17 cellular contexts compared by ENCODE assay signal in genomic region chr15:60574801-60575631, GRCh38.
DNase-seq lines count a peak whose midpoint lies in the region; ATAC-seq and FAIRE-seq lines count a peak whose summit lies in the region.
"Had no signal": no experiment of that assay in that cellular context is flagged by ENCODE, and none has a peak within 500 bp of the region (broad histone marks: within the 10 kb centered on the region; RNA-seq: fewer than 3 reads in every experiment).

No MANE protein-coding gene starts in this region.

- H3K4me1 Mint-ChIP-seq in T-cell, result peaks cover 86 to 96% (median 93%) of the 10 kb centered on the region in 3 donors

- H3K27ac ChIP-seq in small intestine (ENCODE audit: low read depth in 1 of 2, low read length in 1 of 2), result peak overlapping the region; percentile 8 to 29
- H3K27ac ChIP-seq: BLaER1 treated with 17β-estradiol and CSF1 and Interleukin-3, amounts not matched to agents 10 nM and 100 nM; foreskin keratinocyte; WERI-Rb-1 had no signal

- no peaks in the 10 kb centered on the region for H3K9me3 ChIP-seq in small intestine (ENCODE audit: control insufficient read depth, low read depth)
- H3K9me3 ChIP-seq: BLaER1 treated with 17β-estradiol and CSF1 and Interleukin-3, amounts not matched to agents 10 nM and 100 nM; pancreas; testis had no signal

- in situ Hi-C loops in ACHN (cut with HindIII; ENCODE audit: low pct_ligation_motif_present, low pct_unique_long_range_greater_than_20kb, low sequenced_read_pairs), result no loop called here

- FAIRE-seq in GM18507 (lab: Jason Lieb, UNC) (peak; percentile 46), small intestine (lab: Jason Lieb, UNC) (no peak)
- FAIRE-seq: bronchial epithelial cell, pancreas had no signal

- CTCF ChIA-PET in T-cell (lab: Charles Lee), result interaction anchor here (0.6 to 4.1 kb wide), 6 partner anchors 11 to 148 kb away, joined by 3 to 38 read pairs (median 4); no protein-coding TSS in a partner anchor

- H3K27me3 Mint-ChIP-seq in T-cell, result no peaks in the 10 kb centered on the region

- peak overlapping the region; percentile 95 to 96 for H3K27ac Mint-ChIP-seq in T-cell

- peaks cover 0 to 3% of the 10 kb centered on the region in 2 donors for H3K4me1 ChIP-seq in small intestine (ENCODE audit: control insufficient read depth in 2 of 2, insufficient read depth in 1 of 2, low read depth in 1 of 2, low read length in 1 of 2)
- H3K4me1 ChIP-seq: foreskin keratinocyte had no signal

- peak overlapping the region; percentile 62 to 74 (median 69) for H3K4me3 Mint-ChIP-seq in T-cell

- 62 to 72% (median 72%) methylated on average over 11 of the region's 11 CpGs for WGBS in small intestine, 3 donors

- POLR2A ChIA-PET in T-cell (lab: Charles Lee), result interaction anchor here (0.5 to 5.2 kb wide), 13 partner anchors 9 to 321 kb away, joined by 3 to 56 read pairs (median 4); no protein-coding TSS in a partner anchor

- no peaks in the 10 kb centered on the region for H3K36me3 ChIP-seq in small intestine (ENCODE audit: control insufficient read depth in 2 of 2, insufficient read depth in 2 of 2, low read length in 2 of 2)
- H3K36me3 ChIP-seq: BLaER1 treated with 17β-estradiol and CSF1 and Interleukin-3, amounts not matched to agents 10 nM and 100 nM; pancreas; WERI-Rb-1 had no signal

- DNase-seq in GM18507 (ENCODE audit: extremely low spot score, insufficient read length, low read depth), result no peak
- DNase-seq in T-cell, result no peak
- DNase-seq in dermis blood vessel endothelial cell, result peak; percentile 70
- no peak for DNase-seq in small intestine
- no peak for DNase-seq in hippocampal formation (lab: John Stamatoyannopoulos, UW)
- no peak for DNase-seq in stimulated activated CD4-positive, alpha-beta T cell treated with anti-CD3 and anti-CD28 coated beads, Interleukin-4, amount 100 ng/mL, for 24 hours
- no peak for DNase-seq in ACHN
- DNase-seq: activated effector memory CD4-positive, alpha-beta T cell treated with Interleukin-2 at 50 U/mL for 16 hours; effector CD8-positive, alpha-beta T cell; foreskin keratinocyte; NCI-H1930; NCI-H526; testis; WERI-Rb-1 had no signal

- H3K36me3 Mint-ChIP-seq in T-cell, result peaks cover 21% of the 10 kb centered on the region

- no peaks in the 10 kb centered on the region for H3K27me3 ChIP-seq in small intestine (ENCODE audit: control insufficient read depth in 2 of 2, insufficient read depth in 2 of 2, low read length in 2 of 2)
- H3K27me3 ChIP-seq: BLaER1 treated with 17β-estradiol and CSF1 and Interleukin-3, amounts not matched to agents 10 nM and 100 nM; foreskin keratinocyte; pancreas; testis had no signal

- no peak overlapping the region for H3K4me3 ChIP-seq in small intestine (ENCODE audit: low read depth in 1 of 2, low read length in 2 of 2)
- H3K4me3 ChIP-seq: BLaER1 treated with 17β-estradiol and CSF1 and Interleukin-3, amounts not matched to agents 10 nM and 100 nM; pancreas; testis had no signal

- no peaks in the 10 kb centered on the region for H3K9me3 Mint-ChIP-seq in T-cell

- no peak for ATAC-seq in T-cell (replicated peaks in 1 of 4)
- ATAC-seq: foreskin keratinocyte had no signal
